1 cellular context compared by ENCODE assay signal in the genomic region with DNA sequence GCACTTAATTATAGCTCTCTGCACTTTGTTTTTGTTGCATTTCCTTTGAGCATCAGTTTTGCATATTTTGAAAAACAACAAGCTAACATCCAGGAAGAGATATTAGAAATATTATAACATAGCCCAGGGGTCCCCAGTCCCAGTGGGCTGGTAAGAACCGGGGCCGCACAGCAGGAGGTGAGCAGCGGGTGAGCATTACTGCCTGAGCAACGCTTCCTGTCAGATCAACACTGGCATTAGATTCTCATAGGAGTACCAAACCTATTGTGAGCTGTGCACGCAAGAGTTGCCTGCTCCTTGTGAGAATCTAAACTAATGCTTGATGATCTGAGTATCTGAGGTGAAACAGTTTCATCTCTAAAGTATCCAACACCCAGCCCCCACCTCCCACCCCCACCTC.
TF ChIP-seq lines count a peak whose summit lies in the region.

No MANE protein-coding gene starts in this region.

TF ChIP-seq in HEK293, 187 proteins besides CTCF, POLR2A, EP300 and RAD21 (continued from another document):
- peak; percentile 54 for TF ChIP-seq ZIC2 (tag by site-specific recombination; IDR thresholded peaks at IDR 0.05)
- no peak for TF ChIP-seq ZNF670 (tag by site-specific recombination; IDR thresholded peaks at IDR 0.05; ENCODE audit: low read depth)
- TF ChIP-seq ZNF16 (tag by site-specific recombination; IDR thresholded peaks at IDR 0.05; ENCODE audit: low read depth): no peak
- TF ChIP-seq ZNF121 (tag by site-specific recombination; IDR thresholded peaks at IDR 0.05): no peak
- TF ChIP-seq, protein P1, sequence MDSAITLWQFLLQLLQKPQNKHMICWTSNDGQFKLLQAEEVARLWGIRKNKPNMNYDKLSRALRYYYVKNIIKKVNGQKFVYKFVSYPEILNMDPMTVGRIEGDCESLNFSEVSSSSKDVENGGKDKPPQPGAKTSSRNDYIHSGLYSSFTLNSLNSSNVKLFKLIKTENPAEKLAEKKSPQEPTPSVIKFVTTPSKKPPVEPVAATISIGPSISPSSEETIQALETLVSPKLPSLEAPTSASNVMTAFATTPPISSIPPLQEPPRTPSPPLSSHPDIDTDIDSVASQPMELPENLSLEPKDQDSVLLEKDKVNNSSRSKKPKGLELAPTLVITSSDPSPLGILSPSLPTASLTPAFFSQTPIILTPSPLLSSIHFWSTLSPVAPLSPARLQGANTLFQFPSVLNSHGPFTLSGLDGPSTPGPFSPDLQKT (IDR thresholded peaks at IDR 0.05; ENCODE audit: borderline replicate concordance, low read depth, low read length): no peak
- TF ChIP-seq KLF1 (tag by site-specific recombination; IDR thresholded peaks at IDR 0.05): no peak
- no peak for TF ChIP-seq ZNF274 (IDR thresholded peaks at IDR 0.05; ENCODE audit: low read length)
- no peak for TF ChIP-seq ZNF274 (tag by site-specific recombination; IDR thresholded peaks at IDR 0.05; ENCODE audit: borderline replicate concordance)
